ENCODE assay signal across 9 cellular contexts in the genomic region with DNA sequence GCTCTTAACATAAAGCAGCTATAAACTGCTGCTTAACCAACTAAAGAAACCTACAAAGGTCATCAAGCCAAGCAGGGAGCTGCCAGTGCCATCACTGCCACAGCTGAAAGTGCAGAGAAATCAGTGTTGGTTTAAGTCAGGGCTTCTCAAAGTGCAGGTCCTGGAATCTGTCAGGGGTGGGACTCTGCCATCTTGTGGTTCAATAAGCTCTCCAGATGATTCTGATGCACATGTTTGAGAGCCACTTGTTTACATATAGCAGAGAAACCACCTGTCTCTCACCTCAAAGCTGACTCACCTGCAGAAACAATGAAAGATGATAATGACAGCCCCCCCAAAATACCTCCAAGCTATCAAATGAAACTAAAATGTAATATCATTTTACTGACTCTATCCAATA. TPM values are rescaled to one million over a fixed set of nuclear protein-coding genes. Genes with fewer than 3 reads are reported as not detected.
DNase-seq lines count a peak whose midpoint lies in the region; ATAC-seq, FAIRE-seq and TF ChIP-seq lines count a peak whose summit lies in the region.
"Had no signal": no experiment of that assay in that cellular context is flagged by ENCODE, and none has a peak within 500 bp of the region (broad histone marks: within the 10 kb centered on the region; RNA-seq: fewer than 3 reads in every experiment).

No MANE protein-coding gene starts in this region.

- H3K4me3 Mint-ChIP-seq in stimulated activated naive CD8-positive, alpha-beta T cell treated with anti-CD3 and anti-CD28 coated beads, Interleukin-15, amount 100 ng/mL, for 72 hours, result no peak overlapping the region
- H3K4me3 Mint-ChIP-seq in astrocyte (ENCODE audit: unreplicated experiment) (no peak overlapping the region), type B pancreatic cell (no peak overlapping the region)

- H3K4me1 ChIP-seq in astrocyte (ENCODE audit: insufficient read depth, low read length), result no peaks in the 10 kb centered on the region

- TF ChIP-seq CTCF in astrocyte (IDR thresholded peaks at IDR 0.05; ENCODE audit: insufficient read depth, low read depth, low read length) (peak; percentile 4), type B pancreatic cell (conservative IDR thresholded peaks at IDR 0.05) (peak; percentile 34)

- no peak overlapping the region for H3K4me2 ChIP-seq in astrocyte (ENCODE audit: low read length)

- no peaks in the 10 kb centered on the region for H3K27me3 ChIP-seq in astrocyte (ENCODE audit: insufficient read depth, low read length)

- FAIRE-seq in astrocyte (lab: Jason Lieb, UNC) (no peak), RCC 7860 (lab: Jason Lieb, UNC) (no peak)

- H3K36me3 ChIP-seq in astrocyte (ENCODE audit: insufficient read depth, low read length), result no peaks in the 10 kb centered on the region

- ATAC-seq in stimulated activated naive CD8-positive, alpha-beta T cell treated with anti-CD3 and anti-CD28 coated beads, Interleukin-15, amount 100 ng/mL, for 72 hours, result peak; percentile 79
- no peak for ATAC-seq in stimulated activated naive CD8-positive, alpha-beta T cell treated with anti-CD3 and anti-CD28 coated beads, Interleukin-15, Interleukin-2, amounts not matched to agents 100 U/mL and 50 U/mL, for 24 hours
- no peak for ATAC-seq in HG03432 (IDR thresholded peaks at IDR 0.05; ENCODE audit: unreplicated experiment)

- H3K9me3 ChIP-seq in astrocyte (ENCODE audit: insufficient read depth, low read depth, low read length), result no peaks in the 10 kb centered on the region

- peaks cover 34% of the 10 kb centered on the region for H3K27me3 Mint-ChIP-seq in stimulated activated naive CD8-positive, alpha-beta T cell treated with anti-CD3 and anti-CD28 coated beads, Interleukin-15, amount 100 ng/mL, for 72 hours
- H3K27me3 Mint-ChIP-seq in astrocyte (ENCODE audit: low read depth, unreplicated experiment), result no peaks in the 10 kb centered on the region
- peaks cover 9% of the 10 kb centered on the region for H3K27me3 Mint-ChIP-seq in type B pancreatic cell

- H3K27ac ChIP-seq in astrocyte (ENCODE audit: low read depth, low read length), result no peak overlapping the region

- no peaks in the 10 kb centered on the region for H4K20me1 ChIP-seq in astrocyte (ENCODE audit: insufficient read depth, low read length)

- H3K36me3 Mint-ChIP-seq in astrocyte (ENCODE audit: low read depth, unreplicated experiment) (no peaks in the 10 kb centered on the region), type B pancreatic cell (no peaks in the 10 kb centered on the region)

- H3K9ac ChIP-seq in astrocyte (ENCODE audit: low read length), result no peak overlapping the region

- H3K4me3 ChIP-seq in astrocyte (ENCODE audit: insufficient read depth, low read depth, low read length), result no peak overlapping the region

- H3K9me3 Mint-ChIP-seq in stimulated activated naive CD8-positive, alpha-beta T cell treated with anti-CD3 and anti-CD28 coated beads, Interleukin-15, amount 100 ng/mL, for 72 hours, result no peaks in the 10 kb centered on the region
- no peaks in the 10 kb centered on the region for H3K9me3 Mint-ChIP-seq in astrocyte (ENCODE audit: unreplicated experiment)
- no peaks in the 10 kb centered on the region for H3K9me3 Mint-ChIP-seq in type B pancreatic cell

- H2AFZ ChIP-seq in astrocyte (ENCODE audit: low read depth, low read length), result no peak overlapping the region

- H3K27ac Mint-ChIP-seq in stimulated activated naive CD8-positive, alpha-beta T cell treated with anti-CD3 and anti-CD28 coated beads, Interleukin-15, amount 100 ng/mL, for 72 hours, result no peak overlapping the region
- H3K27ac Mint-ChIP-seq in astrocyte (ENCODE audit: unreplicated experiment), result no peak overlapping the region
- no peak overlapping the region for H3K27ac Mint-ChIP-seq in type B pancreatic cell

- peak in 1 of 2 donors; percentile 15 for DNase-seq in stimulated activated naive CD8-positive, alpha-beta T cell treated with anti-CD3 and anti-CD28 coated beads, Interleukin-15, amount 100 ng/mL, for 72 hours
- no peak for DNase-seq in stimulated activated naive CD8-positive, alpha-beta T cell treated with anti-CD3 and anti-CD28 coated beads, Interleukin-15, Interleukin-2, amounts not matched to agents 100 U/mL and 50 U/mL, for 24 hours
- DNase-seq in NCI-H2029 treated with DMSO at 0.1 percent for 48 hours (lab: John Stamatoyannopoulos, UW) (peak; percentile 80), astrocyte (ENCODE audit: low read depth) (no peak), type B pancreatic cell (ENCODE audit: extremely low spot score, unreplicated experiment) (no peak), RCC 7860 (ENCODE audit: low spot score) (no peak), NCI-H526 treated with DMSO at 0.1 percent for 48 hours (lab: John Stamatoyannopoulos, UW) (no peak)
- DNase-seq: midbrain had no signal

- H3K4me1 Mint-ChIP-seq in stimulated activated naive CD8-positive, alpha-beta T cell treated with anti-CD3 and anti-CD28 coated beads, Interleukin-15, amount 100 ng/mL, for 72 hours, result peaks cover 6% of the 10 kb centered on the region
- H3K4me1 Mint-ChIP-seq in astrocyte (ENCODE audit: low read depth, unreplicated experiment) (peaks cover 10% of the 10 kb centered on the region), type B pancreatic cell (ENCODE audit: unreplicated experiment) (no peaks in the 10 kb centered on the region)

- H3K79me2 ChIP-seq in astrocyte (ENCODE audit: insufficient read depth, low read length), result no peaks in the 10 kb centered on the region

RNA-seq across cellular contexts. Expression of gene SH3GLB1, which starts 49.3 kb away (rescaled TPM):
- total RNA-seq in astrocyte (138 and 147 TPM in 2 replicates), type B pancreatic cell (ENCODE audit: low replicate concordance) (47.5 and 52.6 TPM in 2 replicates)
